15 cellular contexts compared by ENCODE assay signal in the genomic region with DNA sequence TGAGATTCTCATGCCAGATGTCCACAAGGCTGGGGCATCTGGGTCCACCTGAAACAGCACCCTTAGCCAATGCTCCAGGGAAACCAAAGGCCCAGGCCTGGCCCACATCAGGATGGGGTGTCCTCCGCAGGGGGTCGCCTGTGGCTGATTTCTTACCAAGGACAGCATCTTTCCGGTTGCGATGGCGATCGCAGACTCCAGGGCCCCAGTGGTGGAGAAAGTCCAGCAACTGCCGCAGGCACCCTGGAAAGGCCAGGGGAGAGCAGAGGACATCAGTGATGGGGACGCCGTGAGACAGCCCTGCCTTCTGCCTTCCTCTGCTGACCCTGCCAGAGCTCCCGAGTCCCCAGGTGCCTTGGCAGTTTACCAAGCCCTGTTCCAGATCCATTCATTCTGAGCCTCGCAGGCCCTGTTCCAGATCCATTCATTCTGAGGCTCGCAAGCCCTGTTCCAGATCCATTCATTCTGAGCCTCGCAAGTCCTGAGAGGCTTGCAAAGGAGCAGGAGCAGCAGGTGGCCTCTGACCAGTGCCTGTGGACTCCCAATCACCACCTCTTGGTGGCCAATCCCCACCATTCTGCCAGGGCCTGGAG.
"Had no signal": no experiment of that assay in that cellular context is flagged by ENCODE, and none has a peak within 500 bp of the region (broad histone marks: within the 10 kb centered on the region; RNA-seq: fewer than 3 reads in every experiment).

No MANE protein-coding gene starts in this region.

- H3K4me3 Mint-ChIP-seq: activated CD8-positive, alpha-beta T cell treated with anti-CD3 and anti-CD28 coated beads, Interleukin-2, amount 10 ng/mL, durations not matched to agents 7 days and 5 days; naive thymus-derived CD4-positive, alpha-beta T cell; stimulated activated naive CD8-positive, alpha-beta T cell treated with anti-CD3 and anti-CD28 coated beads, Interleukin-15, Interleukin-2, amounts not matched to agents 100 ng/mL and 50 ng/mL, for 24 hours had no signal

- H3K27ac Mint-ChIP-seq: naive thymus-derived CD4-positive, alpha-beta T cell; stimulated activated naive CD8-positive, alpha-beta T cell treated with anti-CD3 and anti-CD28 coated beads, Interleukin-15, Interleukin-2, amounts not matched to agents 100 ng/mL and 50 ng/mL, for 24 hours had no signal

- H3K27ac ChIP-seq: lower lobe of right lung, neutrophil had no signal

- DNase-seq: activated CD4-positive, alpha-beta T cell treated with anti-CD3 and anti-CD28 coated beads for 48 hours; activated CD8-positive, alpha-beta T cell treated with anti-CD3 and anti-CD28 coated beads, Interleukin-2, amount 10 ng/mL, durations not matched to agents 7 days and 5 days; activated naive CD4-positive, alpha-beta T cell treated with anti-CD3 and anti-CD28 coated beads, Interleukin-2, amount 50 U/mL, for 16 hours; central memory CD4-positive, alpha-beta T cell; dermis blood vessel endothelial cell; erythroblast; hypothalamus; left cardiac atrium; lower lobe of right lung; naive thymus-derived CD4-positive, alpha-beta T cell; right cardiac atrium; small intestine; upper lobe of left lung had no signal

- H3K9me3 ChIP-seq: lower lobe of right lung, neutrophil, upper lobe of left lung had no signal

- H3K27me3 ChIP-seq: neutrophil, upper lobe of left lung had no signal

- H3K4me3 ChIP-seq: lower lobe of right lung, upper lobe of left lung had no signal

- H3K9me3 Mint-ChIP-seq: naive thymus-derived CD4-positive, alpha-beta T cell; stimulated activated naive CD8-positive, alpha-beta T cell treated with anti-CD3 and anti-CD28 coated beads, Interleukin-15, Interleukin-2, amounts not matched to agents 100 ng/mL and 50 ng/mL, for 24 hours had no signal

- H3K27me3 Mint-ChIP-seq: stimulated activated naive CD8-positive, alpha-beta T cell treated with anti-CD3 and anti-CD28 coated beads, Interleukin-15, Interleukin-2, amounts not matched to agents 100 ng/mL and 50 ng/mL, for 24 hours had no signal

- ATAC-seq: activated CD8-positive, alpha-beta T cell treated with anti-CD3 and anti-CD28 coated beads, Interleukin-2, amount 10 ng/mL, durations not matched to agents 7 days and 5 days; naive thymus-derived CD4-positive, alpha-beta T cell; right cardiac atrium had no signal
